In the genomic region with DNA sequence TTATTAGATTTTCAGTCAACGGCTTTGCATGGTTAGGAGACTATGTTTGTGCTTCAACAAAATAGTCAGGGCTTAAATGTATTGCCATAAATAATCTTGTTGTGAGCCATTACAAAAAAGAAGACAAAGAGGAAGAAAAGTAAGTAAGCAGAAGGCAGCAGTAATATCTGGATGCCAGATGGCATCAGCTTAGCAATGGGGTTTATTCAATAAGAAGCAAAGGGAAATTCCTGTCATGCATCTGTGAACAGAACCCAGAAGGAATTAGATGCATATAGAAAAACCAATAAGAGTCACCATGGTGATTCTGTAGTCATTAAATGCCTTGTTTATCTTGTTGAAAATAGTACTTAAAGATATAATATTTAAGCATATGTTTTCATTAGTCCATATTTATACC, we compare ENCODE assay signal across 15 cellular contexts.
"Had no signal": no experiment of that assay in that cellular context is flagged by ENCODE, and none has a peak within 500 bp of the region (broad histone marks: within the 10 kb centered on the region; RNA-seq: fewer than 3 reads in every experiment).

No MANE protein-coding gene starts in this region.

- DNase-seq: activated CD4-positive, alpha-beta T cell treated with anti-CD3 and anti-CD28 coated beads for 48 hours; activated CD8-positive, alpha-beta T cell treated with anti-CD3 and anti-CD28 coated beads, Interleukin-2, amount 10 ng/mL, durations not matched to agents 7 days and 5 days; activated naive CD4-positive, alpha-beta T cell treated with anti-CD3 and anti-CD28 coated beads, Interleukin-2, amount 10 ng/mL, durations not matched to agents 7 days and 5 days; adrenal gland; hypothalamus; left cardiac atrium; nucleus accumbens; psoas muscle; stimulated activated naive CD4-positive, alpha-beta T cell treated with Interleukin-2 at 50 U/mL for 16 hours; trophoblast cell had no signal

- H3K36me3 ChIP-seq: adrenal gland had no signal

- H3K27me3 ChIP-seq: adrenal gland had no signal

- FAIRE-seq: colon had no signal

- ATAC-seq: activated CD8-positive, alpha-beta T cell treated with anti-CD3 and anti-CD28 coated beads, Interleukin-2, amount 10 ng/mL, durations not matched to agents 7 days and 5 days; left cardiac atrium; natural killer cell treated with Interleukin-12 subunit alpha and Interleukin-12 subunit beta and Interleukin-15 and Interleukin-18, amount 100 ng/mL, for 72 hours; psoas muscle; sciatic nerve; WTC11 had no signal

- H3K27ac ChIP-seq: adrenal gland, psoas muscle had no signal

- H3K4me3 ChIP-seq: adrenal gland, lung, psoas muscle had no signal

- H3K4me1 ChIP-seq: adrenal gland, psoas muscle had no signal
